Comparison of ENCODE assay signal across 24 cellular contexts in genomic region chr14:53950031-53950793, GRCh38. TPM values are rescaled to one million over a fixed set of nuclear protein-coding genes. Genes with fewer than 3 reads are reported as not detected.
DNase-seq lines count a peak whose midpoint lies in the region; FAIRE-seq and TF ChIP-seq lines count a peak whose summit lies in the region.
"Had no signal": no experiment of that assay in that cellular context is flagged by ENCODE, and none has a peak within 500 bp of the region (broad histone marks: within the 10 kb centered on the region; RNA-seq: fewer than 3 reads in every experiment).

No MANE protein-coding gene starts in this region.

- H4K20me1 ChIP-seq in astrocyte (ENCODE audit: insufficient read depth, low read length) (peaks cover 29% of the 10 kb centered on the region), hepatocyte (ENCODE audit: insufficient read depth, poor library complexity, severe bottlenecking) (no peaks in the 10 kb centered on the region)

- H3K9me3 Mint-ChIP-seq in Calu3 (ENCODE audit: low read depth, unreplicated experiment) (no peaks in the 10 kb centered on the region), astrocyte (ENCODE audit: unreplicated experiment) (peaks cover 3% of the 10 kb centered on the region)
- H3K9me3 Mint-ChIP-seq: activated naive CD8-positive, alpha-beta T cell treated with anti-CD3 and anti-CD28 coated beads, Interleukin-2, amount 10 ng/mL, durations not matched to agents 7 days and 5 days had no signal

- no peak for FAIRE-seq in astrocyte (lab: Jason Lieb, UNC)
- FAIRE-seq: A549 had no signal

- H3K9me3 ChIP-seq in astrocyte (ENCODE audit: insufficient read depth, low read depth, low read length) (no peaks in the 10 kb centered on the region), hepatocyte (ENCODE audit: low read depth) (no peaks in the 10 kb centered on the region), adrenal gland (replicated peaks in 1 of 3) (no peaks in the 10 kb centered on the region)
- H3K9me3 ChIP-seq: A549, BE2C, body of pancreas, gastrocnemius medialis, neutrophil had no signal

- no peak overlapping the region for H3K9ac ChIP-seq in astrocyte (ENCODE audit: low read length)
- no peak overlapping the region for H3K9ac ChIP-seq in rectal smooth muscle tissue (ENCODE audit: low read length)

- H3K36me3 Mint-ChIP-seq in Calu3 (ENCODE audit: insufficient read depth, unreplicated experiment) = peaks cover 44% of the 10 kb centered on the region
- peaks cover 16% of the 10 kb centered on the region for H3K36me3 Mint-ChIP-seq in astrocyte (ENCODE audit: low read depth, unreplicated experiment)
- H3K36me3 Mint-ChIP-seq: activated naive CD8-positive, alpha-beta T cell treated with anti-CD3 and anti-CD28 coated beads, Interleukin-2, amount 10 ng/mL, durations not matched to agents 7 days and 5 days had no signal

- CTCF ChIA-PET in Calu3 (lab: Charles Lee) = no interaction called here

- H3K27ac Mint-ChIP-seq in Calu3 (ENCODE audit: unreplicated experiment) (no peak overlapping the region), astrocyte (ENCODE audit: unreplicated experiment) (no peak overlapping the region)
- H3K27ac Mint-ChIP-seq: activated naive CD8-positive, alpha-beta T cell treated with anti-CD3 and anti-CD28 coated beads, Interleukin-2, amount 10 ng/mL, durations not matched to agents 7 days and 5 days; progenitor cell of endocrine pancreas had no signal

- peaks cover 62% of the 10 kb centered on the region for H3K27me3 ChIP-seq in astrocyte (ENCODE audit: insufficient read depth, low read length)
- H3K27me3 ChIP-seq in hepatocyte = no peaks in the 10 kb centered on the region
- peaks cover 10% of the 10 kb centered on the region for H3K27me3 ChIP-seq in rectal smooth muscle tissue (ENCODE audit: control insufficient read depth, insufficient read depth, low read length)
- H3K27me3 ChIP-seq in adrenal gland = peaks cover 10% of the 10 kb centered on the region

- no peak overlapping the region for H3K4me3 Mint-ChIP-seq in Calu3 (ENCODE audit: low read depth, unreplicated experiment)
- peak overlapping the region; percentile 89 for H3K4me3 Mint-ChIP-seq in astrocyte (ENCODE audit: unreplicated experiment)
- H3K4me3 Mint-ChIP-seq: activated naive CD8-positive, alpha-beta T cell treated with anti-CD3 and anti-CD28 coated beads, Interleukin-2, amount 10 ng/mL, durations not matched to agents 7 days and 5 days had no signal

- H3K79me2 ChIP-seq in astrocyte (ENCODE audit: insufficient read depth, low read length) (no peaks in the 10 kb centered on the region), hepatocyte (peaks cover 54% of the 10 kb centered on the region)

- DNase-seq in Calu3 = no peak
- no peak for DNase-seq in astrocyte (ENCODE audit: low read depth)
- no peak for DNase-seq in hepatocyte (ENCODE audit: low spot score)
- DNase-seq in NCI-H1092 (lab: John Stamatoyannopoulos, UW) = no peak
- DNase-seq in activated CD4-positive, alpha-beta T cell treated with anti-CD3 and anti-CD28 coated beads for 48 hours = no peak
- no peak for DNase-seq in adrenal gland
- no peak for DNase-seq in activated naive CD4-positive, alpha-beta T cell treated with Interleukin-2 at 50 U/mL for 16 hours
- DNase-seq: activated CD8-positive, alpha-beta memory T cell treated with anti-CD3 and anti-CD28 coated beads, Interleukin-2, amount 50 U/mL, for 4 hours; activated naive CD8-positive, alpha-beta T cell treated with anti-CD3 and anti-CD28 coated beads, Interleukin-2, amount 10 ng/mL, durations not matched to agents 7 days and 5 days; BE2C; body of pancreas; DMS53; gastrocnemius medialis; KG1; left ventricle myocardium superior; NCI-H146; NCI-H748 treated with DMSO at 0.1 percent for 48 hours; stimulated activated CD4-positive, alpha-beta T cell treated with anti-CD3 and anti-CD28 coated beads, Interleukin-1b, Interleukin-23, amount 100 ng/mL, for 48 hours; substantia nigra had no signal

- TF ChIP-seq POLR2A in adrenal gland (IDR thresholded peaks at IDR 0.05) = no peak

- H3K4me1 Mint-ChIP-seq in Calu3 (ENCODE audit: low read depth, unreplicated experiment) (no peaks in the 10 kb centered on the region), astrocyte (ENCODE audit: low read depth, unreplicated experiment) (peaks cover 10% of the 10 kb centered on the region)

- H3K4me3 ChIP-seq in astrocyte (ENCODE audit: insufficient read depth, low read depth, low read length) (peak overlapping the region; percentile 69), hepatocyte (no peak overlapping the region), rectal smooth muscle tissue (ENCODE audit: low read length) (peak overlapping the region; percentile 20), adrenal gland (no peak overlapping the region)
- H3K4me3 ChIP-seq: A549, body of pancreas had no signal

- H3K36me3 ChIP-seq in astrocyte (ENCODE audit: insufficient read depth, low read length) (no peaks in the 10 kb centered on the region), hepatocyte (replicated peaks; ENCODE audit: insufficient read depth, low read depth) (no peaks in the 10 kb centered on the region), rectal smooth muscle tissue (ENCODE audit: control insufficient read depth, insufficient read depth, low read length) (peaks cover 2% of the 10 kb centered on the region), adrenal gland (replicated peaks in 1 of 2) (peaks cover 0 to 12% of the 10 kb centered on the region in 2 donors)
- H3K36me3 ChIP-seq: BE2C, gastrocnemius medialis, neutrophil had no signal

- H3K9me2 ChIP-seq in hepatocyte (replicated peaks; ENCODE audit: insufficient read depth) = no peaks in the 10 kb centered on the region

- H3K27ac ChIP-seq in astrocyte (ENCODE audit: low read depth, low read length) (no peak overlapping the region), hepatocyte (peak overlapping the region; percentile 89), rectal smooth muscle tissue (ENCODE audit: low read depth, low read length) (no peak overlapping the region), adrenal gland (no peak overlapping the region)
- H3K27ac ChIP-seq: A549, gastrocnemius medialis, neutrophil had no signal

- H3K4me1 ChIP-seq in astrocyte (ENCODE audit: insufficient read depth, low read length) = peaks cover 32% of the 10 kb centered on the region
- peaks cover 14% of the 10 kb centered on the region for H3K4me1 ChIP-seq in hepatocyte (ENCODE audit: insufficient read depth)
- H3K4me1 ChIP-seq in rectal smooth muscle tissue (ENCODE audit: control insufficient read depth, insufficient read depth, low read length) = no peaks in the 10 kb centered on the region
- H3K4me1 ChIP-seq in adrenal gland (replicated peaks in 1 of 2) = peaks cover 17 to 18% of the 10 kb centered on the region in 2 donors
- H3K4me1 ChIP-seq: A549, BE2C had no signal

- peak overlapping the region; percentile 89 for H3K4me2 ChIP-seq in astrocyte (ENCODE audit: low read length)
- peak overlapping the region; percentile 95 for H3K4me2 ChIP-seq in hepatocyte
- H3K4me2 ChIP-seq: A549 had no signal

- H3K27me3 Mint-ChIP-seq in Calu3 (ENCODE audit: unreplicated experiment) = no peaks in the 10 kb centered on the region
- peaks cover 54% of the 10 kb centered on the region for H3K27me3 Mint-ChIP-seq in astrocyte (ENCODE audit: low read depth, unreplicated experiment)

- TF ChIP-seq CTCF in Calu3 (IDR thresholded peaks at IDR 0.05; ENCODE audit: unreplicated experiment) = no peak
- no peak for TF ChIP-seq CTCF in astrocyte (IDR thresholded peaks at IDR 0.05; ENCODE audit: insufficient read depth, low read depth, low read length)
- no peak for TF ChIP-seq CTCF in hepatocyte (IDR thresholded peaks at IDR 0.05; ENCODE audit: poor library complexity)
- TF ChIP-seq CTCF in adrenal gland (IDR thresholded peaks at IDR 0.05) = no peak

- H2AFZ ChIP-seq in astrocyte (ENCODE audit: low read depth, low read length) = no peak overlapping the region
- H2AFZ ChIP-seq in hepatocyte = no peak overlapping the region

- WGBS in hepatocyte (ENCODE audit: low lambda C conversion rate, missing lambda C conversion rate) = 87% methylated on average over 24 of the region's 24 CpGs
- WGBS in adrenal gland, 4 donors = 95 to 98% (median 97%) methylated on average over 13 to 24 of the region's 24 CpGs

- intact Hi-C loops in Calu3 (cut with micrococcal nuclease; ENCODE audit: unreplicated experiment) (loop anchor here (10.0 kb wide), 2 partner anchors 155 to 385 kb away; no protein-coding TSS in a partner anchor), adrenal gland (cut with DNase I) (loop anchor here in 1 of 2 donors (10.0 kb wide), 1 partner anchor 225 kb away; no protein-coding TSS in a partner anchor)

- BruUV-seq in Calu3 (replicated peaks; lab: Mats Ljungman, UMichigan) = TSS peak; percentile 15

RNA-seq across cellular contexts. Expression of gene BMP4, which starts 6.4 kb away (rescaled TPM):
- total RNA-seq in Calu3 (2022) (23.0 and 24.8 TPM in 2 replicates), astrocyte (19.9 and 27.2 TPM in 2 replicates), hepatocyte (54.0 and 56.0 TPM in 2 replicates), adrenal gland (10 to 100 TPM in 6 of 8 donors, 1 to 10 TPM in 2; 2.2 to 37.0 (median 19.4) TPM)
- polyA plus RNA-seq in hepatocyte (41.2 and 50.6 TPM in 2 replicates), adrenal gland (10 to 100 TPM in 2 of 3 donors, 1 to 10 TPM in 1; 4.6 to 25.6 (median 24.6) TPM)
- total RNA-seq: mononuclear cell had no signal

Comparison
In these comparisons a context has a peak if more than half of its experiments do, and no peak if none do; other contexts are left out.
1. H3K4me3 ChIP-seq: peak in astrocyte (single experiment) and rectal smooth muscle tissue (single experiment); none in hepatocyte (single experiment) and adrenal gland (0 of 4).